In the genomic region with DNA sequence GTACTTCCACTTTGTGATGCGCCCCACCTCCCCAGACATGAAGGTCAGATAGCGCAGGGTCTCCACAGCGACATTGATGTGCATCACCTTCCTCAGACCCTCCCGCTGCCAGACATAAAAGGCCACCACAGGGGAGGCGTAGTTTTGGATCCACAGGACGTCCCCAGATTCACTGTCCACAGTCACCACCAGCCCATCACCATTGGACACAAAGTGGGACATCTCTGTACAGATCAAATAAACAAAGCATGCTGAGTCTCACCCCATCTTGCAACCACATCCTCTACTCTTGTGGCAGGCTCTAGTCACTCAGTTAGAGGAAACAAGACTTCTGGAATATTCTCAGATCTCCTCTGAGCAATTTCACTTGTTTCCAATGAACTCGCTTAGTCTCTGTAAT, we compare ENCODE assay signal across 1 cellular context.
TF ChIP-seq lines count a peak whose summit lies in the region.

No MANE protein-coding gene starts in this region.

TF ChIP-seq in GM23338, 12 proteins besides CTCF, POLR2A, EP300 and RAD21 (continued from another document):
- TF ChIP-seq STAT1 (IDR thresholded peaks at IDR 0.05; ENCODE audit: unreplicated experiment) (no peak), ZNF462 (CRISPR knock-in tag; IDR thresholded peaks at IDR 0.05) (no peak), JUNB (IDR thresholded peaks at IDR 0.05; ENCODE audit: unreplicated experiment) (no peak), ZNF114 (CRISPR knock-in tag; IDR thresholded peaks at IDR 0.05) (no peak)
